ENCODE assay signal across 1 cellular context in the genomic region with DNA sequence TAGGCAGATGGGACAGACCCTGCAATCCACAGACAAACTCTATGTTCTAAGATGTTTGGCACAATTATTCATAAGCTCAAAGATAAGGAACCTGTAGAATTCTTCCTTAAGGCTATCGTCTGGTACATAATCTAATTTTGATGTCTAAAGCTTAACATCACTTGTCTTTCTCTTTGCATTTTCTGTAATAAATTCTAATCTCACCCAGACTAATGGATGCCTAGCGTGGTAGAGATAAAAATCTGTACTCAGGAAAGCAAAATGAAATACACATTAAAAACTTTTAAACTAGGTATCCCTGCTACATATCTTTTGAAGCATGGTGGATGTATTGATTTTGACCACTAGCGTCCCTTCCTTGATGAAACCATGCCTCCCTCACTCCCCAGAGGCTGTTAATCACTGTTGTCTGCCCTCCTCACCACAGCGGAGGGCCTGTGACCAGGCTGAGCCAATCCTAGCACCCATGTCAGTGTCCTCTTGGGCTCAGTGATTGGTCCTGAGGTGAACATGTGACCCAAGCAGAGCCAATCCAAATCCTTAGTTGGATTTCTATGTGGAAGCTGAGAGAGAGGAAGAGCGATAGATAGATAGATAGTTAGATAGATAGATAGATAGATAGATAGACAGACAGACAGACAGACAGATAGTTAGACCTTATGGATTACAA.
A peak's percentile ranks its signal among the peaks of the same experiment; 100 is the strongest.
TF ChIP-seq lines count a peak whose summit lies in the region.

No MANE protein-coding gene starts in this region.

TF ChIP-seq in H1, 55 proteins besides CTCF, POLR2A, EP300 and RAD21:
- no peak for TF ChIP-seq KDM1A (IDR thresholded peaks at IDR 0.05; ENCODE audit: borderline replicate concordance, low read length)
- TF ChIP-seq, protein P1, sequence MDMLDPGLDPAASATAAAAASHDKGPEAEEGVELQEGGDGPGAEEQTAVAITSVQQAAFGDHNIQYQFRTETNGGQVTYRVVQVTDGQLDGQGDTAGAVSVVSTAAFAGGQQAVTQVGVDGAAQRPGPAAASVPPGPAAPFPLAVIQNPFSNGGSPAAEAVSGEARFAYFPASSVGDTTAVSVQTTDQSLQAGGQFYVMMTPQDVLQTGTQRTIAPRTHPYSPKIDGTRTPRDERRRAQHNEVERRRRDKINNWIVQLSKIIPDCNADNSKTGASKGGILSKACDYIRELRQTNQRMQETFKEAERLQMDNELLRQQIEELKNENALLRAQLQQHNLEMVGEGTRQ (IDR thresholded peaks at IDR 0.05; ENCODE audit: low read length): peak; percentile 63
